ENCODE assay signal across 11 cellular contexts in the genomic region with DNA sequence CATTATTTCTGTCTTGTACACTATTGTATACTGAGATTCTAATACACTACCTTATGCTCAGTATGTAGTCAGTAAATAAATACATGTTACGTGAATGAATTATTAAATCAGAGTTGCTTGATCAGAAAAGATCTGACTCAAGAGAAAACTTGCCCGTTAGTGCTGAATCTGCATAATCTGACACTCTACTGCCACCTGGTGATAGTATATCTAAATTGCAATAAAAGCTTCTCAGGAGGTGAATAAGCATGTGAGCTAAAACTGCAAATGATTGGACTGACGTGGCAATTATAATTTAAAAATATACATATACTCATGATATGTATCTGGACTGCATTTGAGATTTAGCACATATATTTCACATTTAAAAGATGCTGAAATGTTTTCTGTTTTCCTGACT.
A peak's percentile ranks its signal among the peaks of the same experiment; 100 is the strongest.
DNase-seq lines count a peak whose midpoint lies in the region; ATAC-seq, FAIRE-seq and TF ChIP-seq lines count a peak whose summit lies in the region.
"Had no signal": no experiment of that assay in that cellular context is flagged by ENCODE, and none has a peak within 500 bp of the region (broad histone marks: within the 10 kb centered on the region; RNA-seq: fewer than 3 reads in every experiment).

No MANE protein-coding gene starts in this region.

- TF ChIP-seq CTCF in A549 (IDR thresholded peaks at IDR 0.05) (0 out of 3 replicates have a peak, but pooled peaks have one; percentile 14), GM13977 (IDR thresholded peaks at IDR 0.05; ENCODE audit: extremely low read depth, insufficient read depth, missing control alignments) (peak; percentile 15), epithelial cell of proximal tubule (conservative IDR thresholded peaks at IDR 0.05; ENCODE audit: low read depth, low read length) (peak; percentile 30), vagina (IDR thresholded peaks at IDR 0.05) (no peak)

- TF ChIP-seq EP300 in A549 (IDR thresholded peaks at IDR 0.05): no peak

- H3K27ac ChIP-seq in A549 (no peak overlapping the region), vagina (no peak overlapping the region)
- H3K27ac ChIP-seq: tibial nerve had no signal

- no peak overlapping the region for H3K4me3 Mint-ChIP-seq in activated T-cell treated with anti-CD3 and anti-CD28 coated beads, Interleukin-2, amount 50 U/mL, for 4 hours
- H3K4me3 Mint-ChIP-seq: activated naive CD8-positive, alpha-beta T cell treated with anti-CD3 and anti-CD28 coated beads, Interleukin-2, amount 50 U/mL, for 24 hours; CD4-positive, alpha-beta T cell had no signal

- H3K27me3 ChIP-seq in NT2/D1 (ENCODE audit: insufficient read depth, insufficient read length) (no peaks in the 10 kb centered on the region), vagina (no peaks in the 10 kb centered on the region)
- H3K27me3 ChIP-seq: tibial nerve had no signal

- FAIRE-seq in A549 (lab: Jason Lieb, UNC): no peak

- peak; percentile 1 to 55 for DNase-seq in A549 (ENCODE audit: low read depth in 1 of 2, low spot score in 1 of 2)
- DNase-seq in GM13977 (ENCODE audit: low spot score): peak; percentile 6
- peak; percentile 16 for DNase-seq in NT2/D1 (ENCODE audit: low read depth, low spot score)
- no peak for DNase-seq in epithelial cell of proximal tubule (ENCODE audit: low read depth)
- DNase-seq in vagina (ENCODE audit: extremely low spot score in 2 of 2): no peak
- no peak for DNase-seq in stimulated activated CD4-positive, alpha-beta T cell treated with anti-CD3 and anti-CD28 coated beads, Interleukin-12 subunit alpha, Interleukin-12 subunit beta, amount 100 ng/mL, for 4 hours
- DNase-seq in activated T-cell treated with anti-CD3 and anti-CD28 coated beads, Interleukin-2, amount 50 U/mL, for 4 hours: no peak
- DNase-seq: activated naive CD8-positive, alpha-beta T cell treated with anti-CD3 and anti-CD28 coated beads, Interleukin-2, amount 50 U/mL, for 24 hours; CD4-positive, alpha-beta T cell had no signal

- peaks cover 8% of the 10 kb centered on the region for H3K9me3 Mint-ChIP-seq in activated T-cell treated with anti-CD3 and anti-CD28 coated beads, Interleukin-2, amount 50 U/mL, for 4 hours

- no peaks in the 10 kb centered on the region for H3K27me3 Mint-ChIP-seq in activated T-cell treated with anti-CD3 and anti-CD28 coated beads, Interleukin-2, amount 50 U/mL, for 4 hours (ENCODE audit: low read depth)
- H3K27me3 Mint-ChIP-seq: activated naive CD8-positive, alpha-beta T cell treated with anti-CD3 and anti-CD28 coated beads, Interleukin-2, amount 50 U/mL, for 24 hours; CD4-positive, alpha-beta T cell had no signal

- POLR2A ChIA-PET in A549 (lab: Yijun Ruan, JAX): no interaction called here

- no peaks in the 10 kb centered on the region for H3K36me3 ChIP-seq in NT2/D1 (ENCODE audit: insufficient read depth, insufficient read length, low read length)
- peaks cover 0 to 7% of the 10 kb centered on the region in 2 donors for H3K36me3 ChIP-seq in vagina

- no peak for TF ChIP-seq POLR2A in A549 (IDR thresholded peaks at IDR 0.05; ENCODE audit: low read length)
- no peak for TF ChIP-seq POLR2A in vagina (IDR thresholded peaks at IDR 0.05)

- WGBS in A549 (ENCODE audit: missing lambda C conversion rate): 51% methylated on average over 3 of the region's 3 CpGs

- H3K9ac ChIP-seq in NT2/D1 (ENCODE audit: insufficient read length, low read depth): no peak overlapping the region

- H3K4me1 ChIP-seq in A549: 0 out of 3 replicates have a peak, but pooled peaks cover 6% of the 10 kb centered on the region
- no peaks in the 10 kb centered on the region for H3K4me1 ChIP-seq in NT2/D1 (ENCODE audit: insufficient read depth, insufficient read length)
- H3K4me1 ChIP-seq in vagina: no peaks in the 10 kb centered on the region

- no peak for TF ChIP-seq RAD21 in A549 (conservative IDR thresholded peaks at IDR 0.05 in 1 of 2, IDR thresholded peaks at IDR 0.05 in 1 of 2)

- no peak for ATAC-seq in A549
- no peak for ATAC-seq in GM19455 (IDR thresholded peaks at IDR 0.05; ENCODE audit: unreplicated experiment)
- ATAC-seq in activated T-cell treated with anti-CD3 and anti-CD28 coated beads, Interleukin-2, amount 50 U/mL, for 4 hours: no peak
- ATAC-seq: activated naive CD8-positive, alpha-beta T cell treated with anti-CD3 and anti-CD28 coated beads, Interleukin-2, amount 50 U/mL, for 24 hours had no signal

- CTCF ChIA-PET in A549 (lab: Yijun Ruan, JAX): no interaction called here

- H3K4me3 ChIP-seq in A549: no peak overlapping the region
- no peak overlapping the region for H3K4me3 ChIP-seq in NT2/D1 (ENCODE audit: insufficient read length, low read depth)
- H3K4me3 ChIP-seq in epithelial cell of proximal tubule (ENCODE audit: low read depth, low read length): no peak overlapping the region
- no peak overlapping the region for H3K4me3 ChIP-seq in vagina
- H3K4me3 ChIP-seq: tibial nerve had no signal

- intact Hi-C loops in vagina (cut with DNase I): no loop called here

- peaks cover 19% of the 10 kb centered on the region for H3K36me3 Mint-ChIP-seq in activated T-cell treated with anti-CD3 and anti-CD28 coated beads, Interleukin-2, amount 50 U/mL, for 4 hours (ENCODE audit: insufficient read depth)

- H3K4me1 Mint-ChIP-seq in activated T-cell treated with anti-CD3 and anti-CD28 coated beads, Interleukin-2, amount 50 U/mL, for 4 hours (ENCODE audit: low read depth): no peaks in the 10 kb centered on the region
- H3K4me1 Mint-ChIP-seq: activated naive CD8-positive, alpha-beta T cell treated with anti-CD3 and anti-CD28 coated beads, Interleukin-2, amount 50 U/mL, for 24 hours had no signal

- in situ Hi-C loops in GM13977 (cut with MboI; ENCODE audit: low pct_unique_long_range_greater_than_20kb, low sequenced_read_pairs, unreplicated experiment): no loop called here

- H3K4me2 ChIP-seq in A549: no peak overlapping the region

- H3K9me3 ChIP-seq in A549 (no peaks in the 10 kb centered on the region; the same call in 2 of the 3 replicates), NT2/D1 (ENCODE audit: insufficient read depth, low read length) (peaks cover 17% of the 10 kb centered on the region), vagina (no peaks in the 10 kb centered on the region)

TF ChIP-seq in A549, 52 proteins besides CTCF, POLR2A, EP300 and RAD21:
- TF ChIP-seq MAFK (IDR thresholded peaks at IDR 0.05; ENCODE audit: partially characterized antibody): peak; percentile 91
- TF ChIP-seq NR3C1 (IDR thresholded peaks at IDR 0.05): no peak

Comparison
In these comparisons a context has a peak if more than half of its experiments do, and no peak if none do; other contexts are left out.
1. DNase-seq: peak in A549 (2 of 2), GM13977 (single experiment) and NT2/D1 (single experiment); none in epithelial cell of proximal tubule (single experiment), vagina (0 of 2), stimulated activated CD4-positive, alpha-beta T cell treated with anti-CD3 and anti-CD28 coated beads, Interleukin-12 subunit alpha, Interleukin-12 subunit beta, amount 100 ng/mL, for 4 hours (single experiment) and activated T-cell treated with anti-CD3 and anti-CD28 coated beads, Interleukin-2, amount 50 U/mL, for 4 hours (single experiment).
2. CTCF ChIP-seq: peak in A549 (single experiment), GM13977 (single experiment) and epithelial cell of proximal tubule (single experiment); none in vagina (0 of 3).